27 cellular contexts compared by ENCODE assay signal in genomic region chr18:55090566-55091187, GRCh38.
DNase-seq lines count a peak whose midpoint lies in the region; ATAC-seq and TF ChIP-seq lines count a peak whose summit lies in the region.
"Had no signal": no experiment of that assay in that cellular context is flagged by ENCODE, and none has a peak within 500 bp of the region (broad histone marks: within the 10 kb centered on the region; RNA-seq: fewer than 3 reads in every experiment).

No MANE protein-coding gene starts in this region.

- no peaks in the 10 kb centered on the region for H3K27me3 Mint-ChIP-seq in activated B cell treated with CpG ODN at 0.5 μM for 24 hours
- H3K27me3 Mint-ChIP-seq: activated naive CD8-positive, alpha-beta T cell treated with anti-CD3 and anti-CD28 coated beads, Interleukin-2, amount 10 ng/mL, durations not matched to agents 7 days and 5 days; activated T-cell treated with anti-CD3 and anti-CD28 coated beads, Interleukin-2, amount 50 U/mL, for 24 hours; central memory CD8-positive, alpha-beta T cell; T-cell had no signal

- peak overlapping the region; percentile 22 for H3K27ac Mint-ChIP-seq in activated B cell treated with CpG ODN at 0.5 μM for 24 hours
- H3K27ac Mint-ChIP-seq: activated naive CD8-positive, alpha-beta T cell treated with anti-CD3 and anti-CD28 coated beads, Interleukin-2, amount 10 ng/mL, durations not matched to agents 7 days and 5 days; activated T-cell treated with anti-CD3 and anti-CD28 coated beads, Interleukin-2, amount 50 U/mL, for 24 hours; natural killer cell; T-cell; type B pancreatic cell had no signal

- no peak for ATAC-seq in activated B cell treated with CpG ODN at 0.5 μM for 24 hours (ENCODE audit: low read depth)
- no peak for ATAC-seq in upper lobe of left lung (ENCODE audit: low FRiP score in 2 of 2)
- ATAC-seq: gastrocnemius medialis, lower lobe of right lung, psoas muscle, sciatic nerve, T-cell had no signal

- WGBS in smooth muscle cell (ENCODE audit: low lambda C conversion rate) = 52% methylated on average over 3 of the region's 3 CpGs
- 62 to 83% methylated on average over 3 of the region's 3 CpGs for WGBS in upper lobe of left lung, 2 donors

- H3K4me3 Mint-ChIP-seq in activated B cell treated with CpG ODN at 0.5 μM for 24 hours = no peak overlapping the region
- H3K4me3 Mint-ChIP-seq: activated naive CD8-positive, alpha-beta T cell treated with anti-CD3 and anti-CD28 coated beads, Interleukin-2, amount 10 ng/mL, durations not matched to agents 7 days and 5 days; activated T-cell treated with anti-CD3 and anti-CD28 coated beads, Interleukin-2, amount 50 U/mL, for 24 hours; central memory CD8-positive, alpha-beta T cell; natural killer cell; T-cell; type B pancreatic cell had no signal

- H3K4me3 ChIP-seq in fibroblast of the aortic adventitia (ENCODE audit: low read depth, low read length) = no peak overlapping the region
- H3K4me3 ChIP-seq in smooth muscle cell = no peak overlapping the region
- no peak overlapping the region for H3K4me3 ChIP-seq in upper lobe of left lung
- H3K4me3 ChIP-seq in coronary artery = no peak overlapping the region
- H3K4me3 ChIP-seq: BLaER1, gastrocnemius medialis, HAP-1, lower lobe of right lung, psoas muscle had no signal

- TF ChIP-seq EP300 in upper lobe of left lung (IDR thresholded peaks at IDR 0.05) = no peak

- H3F3A ChIP-seq in smooth muscle cell (ENCODE audit: low read depth) = no peaks in the 10 kb centered on the region

- peak overlapping the region; percentile 45 for H2AFZ ChIP-seq in smooth muscle cell (ENCODE audit: low read depth)

- no peaks in the 10 kb centered on the region for H3K9me3 Mint-ChIP-seq in activated B cell treated with CpG ODN at 0.5 μM for 24 hours
- H3K9me3 Mint-ChIP-seq: activated naive CD8-positive, alpha-beta T cell treated with anti-CD3 and anti-CD28 coated beads, Interleukin-2, amount 10 ng/mL, durations not matched to agents 7 days and 5 days; activated T-cell treated with anti-CD3 and anti-CD28 coated beads, Interleukin-2, amount 50 U/mL, for 24 hours; type B pancreatic cell had no signal

- DNase-seq in HS-27A (ENCODE audit: low read depth) = peak; percentile 2
- no peak for DNase-seq in activated B cell treated with CpG ODN at 0.5 μM for 24 hours
- DNase-seq in fibroblast of the aortic adventitia (ENCODE audit: low read depth) = peak; percentile 27
- no peak for DNase-seq in smooth muscle cell (lab: John Stamatoyannopoulos, UW; ENCODE audit: unreplicated experiment)
- DNase-seq in NOMO-1 treated with dmso at 0.1 percent for 144 hours (lab: John Stamatoyannopoulos, UW; ENCODE audit: unreplicated experiment) = no peak
- DNase-seq in activated CD4-positive, alpha-beta T cell treated with anti-CD3 and anti-CD28 coated beads for 48 hours = no peak
- DNase-seq in upper lobe of left lung = no peak
- DNase-seq in coronary artery (ENCODE audit: low spot score) = no peak
- DNase-seq: activated CD4-positive, alpha-beta T cell treated with anti-CD3 and anti-CD28 coated beads, Interleukin-2, amount 50 U/mL, for 1 hour; activated effector memory CD4-positive, alpha-beta T cell treated with anti-CD3 and anti-CD28 coated beads, Interleukin-2, amount 50 U/mL, for 16 hours; activated naive CD8-positive, alpha-beta T cell treated with anti-CD3 and anti-CD28 coated beads, Interleukin-2, amount 10 ng/mL, durations not matched to agents 7 days and 5 days; activated T-cell treated with anti-CD3 and anti-CD28 coated beads, Interleukin-2, amount 50 U/mL, for 24 hours; gastrocnemius medialis; lower lobe of right lung; natural killer cell; NCI-H1092 treated with DMSO at 0.1 percent for 48 hours; NCI-H187; NCI-H526; nucleus accumbens; psoas muscle; stimulated activated CD4-positive, alpha-beta T cell treated with anti-CD3 and anti-CD28 coated beads, Interleukin-4, amount 100 ng/mL, for 4 hours; T-cell had no signal

- H3K9me3 ChIP-seq in smooth muscle cell (replicated peaks; ENCODE audit: low read depth) = no peaks in the 10 kb centered on the region
- H3K9me3 ChIP-seq in upper lobe of left lung = no peaks in the 10 kb centered on the region
- H3K9me3 ChIP-seq: BLaER1, gastrocnemius medialis, HAP-1, lower lobe of right lung, psoas muscle had no signal

- intact Hi-C loops in activated B cell treated with CpG ODN at 0.5 μM for 24 hours (cut with micrococcal nuclease) = no loop called here

- H3K4me1 Mint-ChIP-seq in activated B cell treated with CpG ODN at 0.5 μM for 24 hours = peaks cover 64% of the 10 kb centered on the region
- H3K4me1 Mint-ChIP-seq: activated naive CD8-positive, alpha-beta T cell treated with anti-CD3 and anti-CD28 coated beads, Interleukin-2, amount 10 ng/mL, durations not matched to agents 7 days and 5 days; central memory CD8-positive, alpha-beta T cell; natural killer cell; T-cell had no signal

- no peaks in the 10 kb centered on the region for H4K20me1 ChIP-seq in smooth muscle cell (ENCODE audit: low read depth)
- H4K20me1 ChIP-seq: BLaER1 had no signal

- POLR2A ChIA-PET in activated B cell treated with CpG ODN at 0.5 μM for 24 hours (lab: Charles Lee) = no interaction called here

- no peaks in the 10 kb centered on the region for H3K36me3 Mint-ChIP-seq in activated B cell treated with CpG ODN at 0.5 μM for 24 hours (ENCODE audit: low read depth)
- H3K36me3 Mint-ChIP-seq: activated naive CD8-positive, alpha-beta T cell treated with anti-CD3 and anti-CD28 coated beads, Interleukin-2, amount 10 ng/mL, durations not matched to agents 7 days and 5 days; natural killer cell; T-cell; type B pancreatic cell had no signal

- H3K36me3 ChIP-seq in smooth muscle cell (ENCODE audit: low read depth) (no peaks in the 10 kb centered on the region), upper lobe of left lung (no peaks in the 10 kb centered on the region)
- H3K36me3 ChIP-seq: BLaER1, gastrocnemius medialis, HAP-1, lower lobe of right lung had no signal

- no peak overlapping the region for H3K27ac ChIP-seq in smooth muscle cell (ENCODE audit: low read depth)
- no peak overlapping the region for H3K27ac ChIP-seq in upper lobe of left lung
- no peak overlapping the region for H3K27ac ChIP-seq in coronary artery
- H3K27ac ChIP-seq: BLaER1, gastrocnemius medialis, lower lobe of right lung, psoas muscle had no signal

- no peaks in the 10 kb centered on the region for H3K79me2 ChIP-seq in smooth muscle cell (ENCODE audit: low read depth)

- CTCF ChIA-PET in activated B cell treated with CpG ODN at 0.5 μM for 24 hours (lab: Charles Lee) = no interaction called here

- H3K4me1 ChIP-seq in smooth muscle cell (ENCODE audit: low read depth) = no peaks in the 10 kb centered on the region
- peaks cover 0 to 5% (median 0%) of the 10 kb centered on the region in 4 donors for H3K4me1 ChIP-seq in upper lobe of left lung
- H3K4me1 ChIP-seq: BLaER1, gastrocnemius medialis, HAP-1, lower lobe of right lung, psoas muscle had no signal

- H3K4me2 ChIP-seq in smooth muscle cell = no peak overlapping the region
- H3K4me2 ChIP-seq: BLaER1 had no signal

- no peak overlapping the region for H3K9ac ChIP-seq in smooth muscle cell (ENCODE audit: low read depth)
- H3K9ac ChIP-seq: BLaER1 had no signal

- TF ChIP-seq CTCF in activated B cell treated with CpG ODN at 0.5 μM for 24 hours (IDR thresholded peaks at IDR 0.05) (no peak), fibroblast of the aortic adventitia (IDR thresholded peaks at IDR 0.05; ENCODE audit: insufficient read depth, low read length) (no peak), smooth muscle cell (IDR thresholded peaks at IDR 0.05; ENCODE audit: borderline replicate concordance, insufficient read depth, poor library complexity, severe bottlenecking) (no peak), upper lobe of left lung (IDR thresholded peaks at IDR 0.05) (no peak), coronary artery (IDR thresholded peaks at IDR 0.05) (no peak)

- H3K27me3 ChIP-seq in smooth muscle cell (ENCODE audit: low read depth) (no peaks in the 10 kb centered on the region), upper lobe of left lung (no peaks in the 10 kb centered on the region)
- H3K27me3 ChIP-seq: BLaER1, gastrocnemius medialis had no signal

- no peak for TF ChIP-seq POLR2A in upper lobe of left lung (IDR thresholded peaks at IDR 0.05)

Comparison
In these comparisons a context has a peak if more than half of its experiments do, and no peak if none do; other contexts are left out.
1. DNase-seq: peak in HS-27A (single experiment) and fibroblast of the aortic adventitia (single experiment); none in activated B cell treated with CpG ODN at 0.5 μM for 24 hours (single experiment), smooth muscle cell (single experiment), NOMO-1 treated with dmso at 0.1 percent for 144 hours (single experiment), activated CD4-positive, alpha-beta T cell treated with anti-CD3 and anti-CD28 coated beads for 48 hours (single experiment), upper lobe of left lung (0 of 2) and coronary artery (single experiment).